In the genomic region with DNA sequence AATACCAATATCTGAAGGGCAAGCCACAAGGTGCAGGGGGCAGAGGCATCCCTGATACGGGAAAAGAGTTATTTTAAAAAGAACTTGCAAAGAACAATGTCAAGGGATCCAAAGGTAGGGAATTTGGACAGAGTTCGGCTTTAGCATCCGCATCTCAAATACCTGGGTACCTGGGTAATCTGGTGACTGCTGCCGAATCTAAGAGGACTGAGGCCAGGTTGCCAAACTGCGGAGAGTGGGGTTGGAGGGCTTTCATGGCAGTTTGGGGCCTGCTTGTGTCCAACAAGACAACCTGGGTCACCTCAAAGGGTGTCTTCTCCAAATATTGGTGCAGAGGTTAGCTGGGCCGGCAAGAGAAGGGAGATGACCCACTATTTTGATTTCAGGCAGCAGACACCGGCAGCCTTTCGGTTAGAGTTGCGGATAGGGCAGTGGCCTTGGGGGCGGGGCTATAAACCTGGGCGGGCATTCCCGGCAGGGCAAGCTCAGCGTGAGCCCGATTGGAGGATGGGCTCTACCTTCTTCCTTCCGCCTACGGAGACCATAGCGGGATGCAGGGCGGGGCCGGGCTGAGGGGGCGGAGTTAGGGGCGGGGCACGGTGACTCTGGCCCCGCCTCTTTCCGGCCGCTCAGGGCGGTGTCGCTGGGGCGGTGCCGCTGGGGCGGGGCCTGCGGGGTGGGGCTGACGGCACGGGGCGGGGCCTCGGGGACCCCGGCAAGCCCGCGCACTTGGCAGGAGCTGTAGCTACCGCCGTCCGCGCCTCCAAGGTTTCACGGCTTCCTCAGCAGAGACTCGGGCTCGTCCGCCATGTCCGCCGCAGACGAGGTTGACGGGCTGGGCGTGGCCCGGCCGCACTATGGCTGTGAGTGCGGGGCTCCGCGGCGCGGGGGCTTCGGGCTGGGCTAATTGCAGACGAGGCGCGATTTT, we compare ENCODE assay signal across 1 cellular context.
TF ChIP-seq lines count a peak whose summit lies in the region.

A gene with protein sequence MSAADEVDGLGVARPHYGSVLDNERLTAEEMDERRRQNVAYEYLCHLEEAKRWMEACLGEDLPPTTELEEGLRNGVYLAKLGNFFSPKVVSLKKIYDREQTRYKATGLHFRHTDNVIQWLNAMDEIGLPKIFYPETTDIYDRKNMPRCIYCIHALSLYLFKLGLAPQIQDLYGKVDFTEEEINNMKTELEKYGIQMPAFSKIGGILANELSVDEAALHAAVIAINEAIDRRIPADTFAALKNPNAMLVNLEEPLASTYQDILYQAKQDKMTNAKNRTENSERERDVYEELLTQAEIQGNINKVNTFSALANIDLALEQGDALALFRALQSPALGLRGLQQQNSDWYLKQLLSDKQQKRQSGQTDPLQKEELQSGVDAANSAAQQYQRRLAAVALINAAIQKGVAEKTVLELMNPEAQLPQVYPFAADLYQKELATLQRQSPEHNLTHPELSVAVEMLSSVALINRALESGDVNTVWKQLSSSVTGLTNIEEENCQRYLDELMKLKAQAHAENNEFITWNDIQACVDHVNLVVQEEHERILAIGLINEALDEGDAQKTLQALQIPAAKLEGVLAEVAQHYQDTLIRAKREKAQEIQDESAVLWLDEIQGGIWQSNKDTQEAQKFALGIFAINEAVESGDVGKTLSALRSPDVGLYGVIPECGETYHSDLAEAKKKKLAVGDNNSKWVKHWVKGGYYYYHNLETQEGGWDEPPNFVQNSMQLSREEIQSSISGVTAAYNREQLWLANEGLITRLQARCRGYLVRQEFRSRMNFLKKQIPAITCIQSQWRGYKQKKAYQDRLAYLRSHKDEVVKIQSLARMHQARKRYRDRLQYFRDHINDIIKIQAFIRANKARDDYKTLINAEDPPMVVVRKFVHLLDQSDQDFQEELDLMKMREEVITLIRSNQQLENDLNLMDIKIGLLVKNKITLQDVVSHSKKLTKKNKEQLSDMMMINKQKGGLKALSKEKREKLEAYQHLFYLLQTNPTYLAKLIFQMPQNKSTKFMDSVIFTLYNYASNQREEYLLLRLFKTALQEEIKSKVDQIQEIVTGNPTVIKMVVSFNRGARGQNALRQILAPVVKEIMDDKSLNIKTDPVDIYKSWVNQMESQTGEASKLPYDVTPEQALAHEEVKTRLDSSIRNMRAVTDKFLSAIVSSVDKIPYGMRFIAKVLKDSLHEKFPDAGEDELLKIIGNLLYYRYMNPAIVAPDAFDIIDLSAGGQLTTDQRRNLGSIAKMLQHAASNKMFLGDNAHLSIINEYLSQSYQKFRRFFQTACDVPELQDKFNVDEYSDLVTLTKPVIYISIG (N-terminal part only) (plus strand): TSS at position 709 of the 928 bp plus-strand sequence. CDS start 100 bp downstream, at position 809.

TF ChIP-seq in IMR-90, 13 proteins besides CTCF, POLR2A, EP300 and RAD21 (continued from another document):
- TF ChIP-seq NFE2L2 (IDR thresholded peaks at IDR 0.05; ENCODE audit: low read depth, low read length) (no peak), MXI1 (IDR thresholded peaks at IDR 0.05; ENCODE audit: borderline replicate concordance, low read depth, low read length) (peak; percentile 52; the same call in 1 of the 2 replicates), RFX5 (IDR thresholded peaks at IDR 0.05; ENCODE audit: low read depth, low read length) (no peak), BHLHE40 (IDR thresholded peaks at IDR 0.05; ENCODE audit: low read depth, low read length) (no peak)
- TF ChIP-seq, protein P1, sequence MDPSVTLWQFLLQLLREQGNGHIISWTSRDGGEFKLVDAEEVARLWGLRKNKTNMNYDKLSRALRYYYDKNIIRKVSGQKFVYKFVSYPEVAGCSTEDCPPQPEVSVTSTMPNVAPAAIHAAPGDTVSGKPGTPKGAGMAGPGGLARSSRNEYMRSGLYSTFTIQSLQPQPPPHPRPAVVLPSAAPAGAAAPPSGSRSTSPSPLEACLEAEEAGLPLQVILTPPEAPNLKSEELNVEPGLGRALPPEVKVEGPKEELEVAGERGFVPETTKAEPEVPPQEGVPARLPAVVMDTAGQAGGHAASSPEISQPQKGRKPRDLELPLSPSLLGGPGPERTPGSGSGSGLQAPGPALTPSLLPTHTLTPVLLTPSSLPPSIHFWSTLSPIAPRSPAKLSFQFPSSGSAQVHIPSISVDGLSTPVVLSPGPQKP (IDR thresholded peaks at IDR 0.05; ENCODE audit: borderline replicate concordance, low read depth, low read length), result no peak
